Comparison of ENCODE assay signal across 8 cellular contexts in genomic region chr1:100036718-100037664, GRCh38.
DNase-seq lines count a peak whose midpoint lies in the region; ATAC-seq and TF ChIP-seq lines count a peak whose summit lies in the region.

No MANE protein-coding gene starts in this region.

- no peaks in the 10 kb centered on the region for H3K27me3 Mint-ChIP-seq in naive thymus-derived CD4-positive, alpha-beta T cell

- H3K4me3 Mint-ChIP-seq in naive thymus-derived CD4-positive, alpha-beta T cell, result peak overlapping the region; percentile 92 to 99 (median 95)

- peaks cover 7% of the 10 kb centered on the region; the same call in 1 of the 2 replicates for H4K20me1 ChIP-seq in DOHH2 (ENCODE audit: control insufficient read depth, insufficient read depth, low read depth, low read length)

- peak overlapping the region; percentile 67 for H3K4me2 ChIP-seq in DOHH2 (ENCODE audit: low read length)

- H3K79me2 ChIP-seq in DOHH2 (ENCODE audit: control insufficient read depth, low read length), result peaks cover 71% of the 10 kb centered on the region

- peaks cover 47% of the 10 kb centered on the region for H3K36me3 ChIP-seq in DOHH2 (ENCODE audit: control insufficient read depth, low read length)
- H3K36me3 ChIP-seq in SK-N-MC (ENCODE audit: insufficient read depth, low read length), result no peaks in the 10 kb centered on the region
- peaks cover 0 to 5% (median 0%) of the 10 kb centered on the region in 3 experiments for H3K36me3 ChIP-seq in naive thymus-derived CD4-positive, alpha-beta T cell (ENCODE audit: control insufficient read depth in 2 of 3, insufficient read depth in 3 of 3, low read length in 3 of 3)

- peaks cover 38% of the 10 kb centered on the region for H3K4me1 ChIP-seq in DOHH2 (ENCODE audit: control insufficient read depth, low read length)
- peaks cover 22 to 24% of the 10 kb centered on the region in 2 donors for H3K4me1 ChIP-seq in naive thymus-derived CD4-positive, alpha-beta T cell (ENCODE audit: control insufficient read depth in 2 of 2, insufficient read depth in 2 of 2, low read length in 2 of 2)

- no peaks in the 10 kb centered on the region for H3K27me3 ChIP-seq in DOHH2 (ENCODE audit: control insufficient read depth, low read length)
- no peaks in the 10 kb centered on the region for H3K27me3 ChIP-seq in naive thymus-derived CD4-positive, alpha-beta T cell (ENCODE audit: control insufficient read depth in 2 of 2, insufficient read depth in 2 of 2, low read length in 2 of 2)

- ATAC-seq in HG02943 (IDR thresholded peaks at IDR 0.05; ENCODE audit: low read depth, unreplicated experiment) (peak; percentile 1), GM21825 (IDR thresholded peaks at IDR 0.05; ENCODE audit: unreplicated experiment) (no peak)
- no peak for ATAC-seq in naive thymus-derived CD4-positive, alpha-beta T cell

- peaks cover 18 to 59% (median 47%) of the 10 kb centered on the region in 7 donors for H3K4me1 Mint-ChIP-seq in naive thymus-derived CD4-positive, alpha-beta T cell

- H3K9me3 ChIP-seq in DOHH2 (ENCODE audit: control insufficient read depth, insufficient read depth, low read length) (no peaks in the 10 kb centered on the region), SK-N-MC (ENCODE audit: low read depth, low read length) (no peaks in the 10 kb centered on the region)
- H3K9me3 ChIP-seq in naive thymus-derived CD4-positive, alpha-beta T cell (ENCODE audit: control insufficient read depth in 2 of 3, low read length in 3 of 3), result no peaks in the 10 kb centered on the region

- H3K27ac ChIP-seq in DOHH2 (ENCODE audit: low read depth, low read length) (peak overlapping the region; percentile 81), SK-N-MC (peak overlapping the region; percentile 93)
- H3K27ac ChIP-seq in naive thymus-derived CD4-positive, alpha-beta T cell (ENCODE audit: low read depth, low read length), result peak overlapping the region; percentile 99

- H3K36me3 Mint-ChIP-seq in naive thymus-derived CD4-positive, alpha-beta T cell, result peaks cover 0 to 10% (median 0%) of the 10 kb centered on the region in 5 donors

- H3K9me2 ChIP-seq in DOHH2 (replicated peaks; ENCODE audit: control insufficient read depth, low read length), result no peaks in the 10 kb centered on the region

- intact Hi-C loops in naive thymus-derived CD4-positive, alpha-beta T cell (cut with micrococcal nuclease), result loop anchor here (5.0 kb wide), 4 partner anchors 405 to 1200 kb away; partner anchors contain the start of gene S1PR1 (in 1 of the 2)

- H3K27ac Mint-ChIP-seq in naive thymus-derived CD4-positive, alpha-beta T cell, result peak overlapping the region; percentile 97 to 100 (median 99)

- DNase-seq in SK-N-MC (ENCODE audit: low read depth, low spot score) (no peak), epithelial cell of esophagus (ENCODE audit: low read depth) (peak; percentile 73), GM10248 (ENCODE audit: extremely low spot score) (no peak)
- DNase-seq in naive thymus-derived CD4-positive, alpha-beta T cell, result peak in 3 of 9 donors; percentile 9 to 12 (median 9)
- DNase-seq in NK-92 treated with Interleukin-12 subunit alpha and Interleukin-12 subunit beta, amount 100 ng/mL, for 24 hours (lab: John Stamatoyannopoulos, UW), result no peak

- POLR2A ChIA-PET in naive thymus-derived CD4-positive, alpha-beta T cell (lab: Charles Lee), result interaction anchor here (0.6 to 2.9 kb wide), 10 partner anchors 8 to 1272 kb away, joined by 3 to 22 read pairs (median 4); partner anchors contain the start of genes DBT, SASS6, SLC35A3 and TRMT13
- POLR2A ChIA-PET in GM10248 (lab: Yijun Ruan, JAX), result interaction anchor here (0.7 to 1.0 kb wide), 4 partner anchors 9 to 39 kb away, joined by 3 read pairs; no protein-coding TSS in a partner anchor

- CTCF ChIA-PET in naive thymus-derived CD4-positive, alpha-beta T cell (lab: Charles Lee), result no interaction called here
- CTCF ChIA-PET in GM10248 (lab: Yijun Ruan, JAX), result interaction anchor here (1.0 to 1.3 kb wide), 3 partner anchors 40 to 832 kb away, joined by 3 to 5 read pairs (median 3); no protein-coding TSS in a partner anchor

- peak overlapping the region; percentile 91 for H3K9ac ChIP-seq in SK-N-MC (ENCODE audit: insufficient read length)

- peaks cover 6% of the 10 kb centered on the region; the same call in 1 of the 2 replicates for H3F3A ChIP-seq in DOHH2 (ENCODE audit: control insufficient read depth, insufficient read depth)

- H3K4me3 ChIP-seq in DOHH2 (ENCODE audit: low read length), result peak overlapping the region; percentile 92
- peak overlapping the region; percentile 82 for H3K4me3 ChIP-seq in SK-N-MC
- peak overlapping the region; percentile 86 for H3K4me3 ChIP-seq in epithelial cell of esophagus (ENCODE audit: low read length)
- peak overlapping the region; percentile 70 for H3K4me3 ChIP-seq in naive thymus-derived CD4-positive, alpha-beta T cell (ENCODE audit: low read length)

- peaks cover 0 to 1% (median 0%) of the 10 kb centered on the region in 11 donors for H3K9me3 Mint-ChIP-seq in naive thymus-derived CD4-positive, alpha-beta T cell

- no peak for TF ChIP-seq CTCF in DOHH2 (IDR thresholded peaks at IDR 0.05; ENCODE audit: low read depth, low read length, poor library complexity, severe bottlenecking)
- TF ChIP-seq CTCF in epithelial cell of esophagus (IDR thresholded peaks at IDR 0.05; ENCODE audit: insufficient read depth, low read depth, low read length, missing control alignments), result no peak
- TF ChIP-seq CTCF in GM10248 (IDR thresholded peaks at IDR 0.05; ENCODE audit: control extremely low read depth, extremely low read depth, low read depth, missing control alignments), result no peak
